In genomic region chr17:30226878-30227277, GRCh38 we compare ENCODE assay signal across 24 cellular contexts. TPM values are rescaled to one million over a fixed set of nuclear protein-coding genes. Genes with fewer than 3 reads are reported as not detected.
DNase-seq lines count a peak whose midpoint lies in the region; ATAC-seq and TF ChIP-seq lines count a peak whose summit lies in the region.
"Had no signal": no experiment of that assay in that cellular context is flagged by ENCODE, and none has a peak within 500 bp of the region (broad histone marks: within the 10 kb centered on the region; RNA-seq: fewer than 3 reads in every experiment).

No MANE protein-coding gene starts in this region.

- H3K4me3 Mint-ChIP-seq in activated CD8-positive, alpha-beta T cell treated with anti-CD3 and anti-CD28 coated beads, Interleukin-2, amount 10 ng/mL, durations not matched to agents 7 days and 5 days: no peak overlapping the region
- H3K4me3 Mint-ChIP-seq: activated CD8-positive, alpha-beta T cell treated with anti-CD3 and anti-CD28 coated beads for 36 hours had no signal

- no peaks in the 10 kb centered on the region for H3K36me3 ChIP-seq in spleen
- H3K36me3 ChIP-seq: upper lobe of left lung had no signal

- CTCF ChIA-PET in GM10248 (lab: Yijun Ruan, JAX): interaction anchor here (1.2 to 5.9 kb wide), 2 partner anchors 11 to 122 kb away, joined by 3 to 38 read pairs; partner anchors contain the start of gene SLC6A4
- CTCF ChIA-PET in activated CD8-positive, alpha-beta T cell treated with anti-CD3 and anti-CD28 coated beads, Interleukin-2, amount 10 ng/mL, durations not matched to agents 7 days and 5 days (lab: Charles Lee): no interaction called here

- no peaks in the 10 kb centered on the region for H3K36me3 Mint-ChIP-seq in activated CD8-positive, alpha-beta T cell treated with anti-CD3 and anti-CD28 coated beads, Interleukin-2, amount 10 ng/mL, durations not matched to agents 7 days and 5 days (ENCODE audit: low read depth)

- intact Hi-C loops in spleen (cut with DNase I; ENCODE audit: low total_unique reads): no loop called here

- peaks cover 26% of the 10 kb centered on the region for H3K27me3 Mint-ChIP-seq in activated CD8-positive, alpha-beta T cell treated with anti-CD3 and anti-CD28 coated beads, Interleukin-2, amount 10 ng/mL, durations not matched to agents 7 days and 5 days (ENCODE audit: low read depth)

- no peak for TF ChIP-seq POLR2A in spleen (IDR thresholded peaks at IDR 0.05)

- no peak overlapping the region for H3K4me3 ChIP-seq in Jurkat, Clone E6-1 (ENCODE audit: low read length)
- no peak overlapping the region for H3K4me3 ChIP-seq in spleen
- H3K4me3 ChIP-seq: GM12878 had no signal

- no peaks in the 10 kb centered on the region for H3K9me3 ChIP-seq in spleen
- H3K9me3 ChIP-seq: upper lobe of left lung had no signal

- no peak overlapping the region for H3K27ac ChIP-seq in spleen
- H3K27ac ChIP-seq: C4-2B, epithelial cell of prostate had no signal

- POLR2A ChIA-PET in GM10248 (lab: Yijun Ruan, JAX): no interaction called here
- POLR2A ChIA-PET in activated CD8-positive, alpha-beta T cell treated with anti-CD3 and anti-CD28 coated beads, Interleukin-2, amount 10 ng/mL, durations not matched to agents 7 days and 5 days (lab: Charles Lee): no interaction called here

- peak; percentile 5 for DNase-seq in Jurkat, Clone E6-1 (ENCODE audit: low read depth, low spot score)
- DNase-seq in amniotic stem cell (lab: John Stamatoyannopoulos, UW) (peak; percentile 19), foreskin melanocyte (peak; percentile 85), spleen (peak; percentile 43), GM10248 (ENCODE audit: extremely low spot score) (no peak)
- no peak for DNase-seq in activated CD8-positive, alpha-beta T cell treated with anti-CD3 and anti-CD28 coated beads, Interleukin-2, amount 10 ng/mL, durations not matched to agents 7 days and 5 days
- DNase-seq: activated CD8-positive, alpha-beta T cell treated with anti-CD3 and anti-CD28 coated beads for 36 hours; Calu3; cerebellar nuclear complex; DMS79 treated with DMSO at 0.1 percent for 48 hours; Karpas-422; left colon; mesenchymal stem cell; NCI-H1436 treated with DMSO at 0.1 percent for 48 hours; NCI-H2107; retina; small intestine; T-helper 2 cell had no signal

- no peak for ATAC-seq in HG02973 (IDR thresholded peaks at IDR 0.05; ENCODE audit: unreplicated experiment)
- no peak for ATAC-seq in activated CD8-positive, alpha-beta T cell treated with anti-CD3 and anti-CD28 coated beads, Interleukin-2, amount 10 ng/mL, durations not matched to agents 7 days and 5 days
- ATAC-seq: activated CD8-positive, alpha-beta T cell treated with anti-CD3 and anti-CD28 coated beads for 36 hours; GM12878; left colon had no signal

- no peak for TF ChIP-seq CTCF in spleen (IDR thresholded peaks at IDR 0.05 in 8 of 11, conservative IDR thresholded peaks at IDR 0.05 in 3 of 11)
- TF ChIP-seq CTCF in GM10248 (IDR thresholded peaks at IDR 0.05; ENCODE audit: control extremely low read depth, extremely low read depth, low read depth, missing control alignments): no peak

- no peaks in the 10 kb centered on the region for H3K9me3 Mint-ChIP-seq in activated CD8-positive, alpha-beta T cell treated with anti-CD3 and anti-CD28 coated beads, Interleukin-2, amount 10 ng/mL, durations not matched to agents 7 days and 5 days (ENCODE audit: insufficient read depth)
- H3K9me3 Mint-ChIP-seq: activated CD8-positive, alpha-beta T cell treated with anti-CD3 and anti-CD28 coated beads for 36 hours had no signal

- no peak overlapping the region for H3K27ac Mint-ChIP-seq in activated CD8-positive, alpha-beta T cell treated with anti-CD3 and anti-CD28 coated beads, Interleukin-2, amount 10 ng/mL, durations not matched to agents 7 days and 5 days
- H3K27ac Mint-ChIP-seq: activated CD8-positive, alpha-beta T cell treated with anti-CD3 and anti-CD28 coated beads for 36 hours had no signal

- WGBS in spleen, 5 donors: 90 to 96% (median 92%) methylated on average over 10 of the region's 10 CpGs

- H3K4me1 ChIP-seq in spleen: no peaks in the 10 kb centered on the region

- no peaks in the 10 kb centered on the region for H3K4me1 Mint-ChIP-seq in activated CD8-positive, alpha-beta T cell treated with anti-CD3 and anti-CD28 coated beads, Interleukin-2, amount 10 ng/mL, durations not matched to agents 7 days and 5 days (ENCODE audit: low read depth)

- peaks cover 0 to 15% (median 0%) of the 10 kb centered on the region in 7 donors for H3K27me3 ChIP-seq in spleen (replicated peaks in 1 of 7)
- H3K27me3 ChIP-seq: upper lobe of left lung had no signal

RNA-seq across cellular contexts. Expression of gene SLC6A4, which starts 8.6 kb away (rescaled TPM):
- polyA plus RNA-seq in Jurkat, Clone E6-1 (2012; ENCODE audit: insufficient read depth, insufficient read length): not detected
- under 1 TPM in 4 of 7 donors, not detected in 3; 0.15 to 0.34 (median 0.28) TPM for total RNA-seq in spleen
- polyA plus RNA-seq in spleen: under 1 TPM; under 0.01 to 0.09 (median 0.02) TPM
- under 1 TPM in 1 of 2 experiments, not detected in 1; 0.10 TPM for total RNA-seq in activated CD8-positive, alpha-beta T cell treated with anti-CD3 and anti-CD28 coated beads, Interleukin-2, amount 10 ng/mL, durations not matched to agents 7 days and 5 days
- total RNA-seq: activated CD8-positive, alpha-beta T cell treated with anti-CD3 and anti-CD28 coated beads for 36 hours; Calu3; fibroblast of villous mesenchyme had no signal

Comparison
In these comparisons a context has a peak if more than half of its experiments do, and no peak if none do; other contexts are left out.
1. DNase-seq: peak in Jurkat, Clone E6-1 (single experiment), amniotic stem cell (single experiment), foreskin melanocyte (single experiment) and spleen (single experiment); none in GM10248 (single experiment) and activated CD8-positive, alpha-beta T cell treated with anti-CD3 and anti-CD28 coated beads, Interleukin-2, amount 10 ng/mL, durations not matched to agents 7 days and 5 days (single experiment).